Comparison of ENCODE assay signal across 4 cellular contexts in genomic region chr13:48671421-48671820, GRCh38. TPM values are rescaled to one million over a fixed set of nuclear protein-coding genes. Genes with fewer than 3 reads are reported as not detected.
"Had no signal": no experiment of that assay in that cellular context is flagged by ENCODE, and none has a peak within 500 bp of the region (broad histone marks: within the 10 kb centered on the region; RNA-seq: fewer than 3 reads in every experiment).

No MANE protein-coding gene starts in this region.

RNA-seq across cellular contexts. Expression of gene CYSLTR2, which starts 17.7 kb away (rescaled TPM):
- total RNA-seq: lung microvascular endothelial cell, mammary epithelial cell, myocyte had no signal
- polyA plus RNA-seq: keratinocyte, mammary epithelial cell had no signal
